In the genomic region with DNA sequence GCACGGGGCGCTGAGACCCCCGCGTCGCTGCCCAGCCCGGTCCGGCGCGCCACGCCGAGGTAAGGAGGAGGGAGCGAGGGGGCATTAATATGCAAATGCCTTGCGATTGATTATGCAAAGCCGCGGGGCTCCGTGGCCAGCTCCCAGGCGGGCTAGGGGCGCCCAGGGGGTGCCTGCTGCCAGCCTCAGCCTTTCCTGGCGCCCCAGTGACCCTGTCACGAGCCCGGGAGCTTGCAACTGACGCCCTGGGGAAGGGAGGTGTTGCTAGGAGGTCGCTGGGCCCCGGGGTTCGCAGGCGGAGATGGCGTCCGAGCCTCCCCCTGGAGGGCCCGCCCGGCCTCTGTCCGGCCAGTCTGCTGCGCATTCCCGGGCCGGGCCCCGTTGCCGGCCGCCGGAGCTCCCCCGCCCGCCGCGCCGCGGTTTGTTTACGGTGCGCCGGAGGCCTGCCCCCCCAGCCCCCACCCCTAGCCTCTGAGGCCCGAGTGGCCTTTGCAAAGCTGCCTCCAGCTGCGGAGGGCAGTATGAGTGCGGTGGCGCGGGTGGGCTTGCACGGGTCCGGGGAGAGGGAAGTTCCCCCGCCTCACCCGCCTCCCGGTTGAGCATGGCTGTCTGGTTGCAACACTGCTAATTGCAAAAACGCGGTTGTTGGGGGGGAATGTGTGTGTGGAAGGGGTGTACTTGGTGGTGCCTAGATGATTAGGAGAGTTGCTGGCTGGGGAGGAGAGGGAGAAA, we compare ENCODE assay signal across 8 cellular contexts. TPM values are rescaled to one million over a fixed set of nuclear protein-coding genes. Genes with fewer than 3 reads are reported as not detected.
DNase-seq lines count a peak whose midpoint lies in the region; ATAC-seq and TF ChIP-seq lines count a peak whose summit lies in the region.

No MANE protein-coding gene starts in this region.

- peaks cover 51% of the 10 kb centered on the region for H3K4me1 Mint-ChIP-seq in activated T-cell treated with anti-CD3 and anti-CD28 coated beads, Interleukin-2, amount 50 U/mL, for 4 hours (ENCODE audit: low read depth)
- H3K4me1 Mint-ChIP-seq in T-helper 1 cell treated with Interleukin-12 subunit alpha and Interleukin-12 subunit beta and Interleukin-4 antibody, amounts not matched to agents 30 μg/mL and 1 μg/mL, for 36 hours (ENCODE audit: low read depth): peaks cover 18% of the 10 kb centered on the region
- peaks cover 48% of the 10 kb centered on the region for H3K4me1 Mint-ChIP-seq in mesothelial cell of epicardium

- H3K36me3 ChIP-seq in effector memory CD4-positive, alpha-beta T cell (ENCODE audit: control insufficient read depth, insufficient read depth, low read length): no peaks in the 10 kb centered on the region
- H3K36me3 ChIP-seq in upper lobe of right lung: no peaks in the 10 kb centered on the region

- no peaks in the 10 kb centered on the region for H3K9me3 Mint-ChIP-seq in activated T-cell treated with anti-CD3 and anti-CD28 coated beads, Interleukin-2, amount 50 U/mL, for 4 hours
- H3K9me3 Mint-ChIP-seq in T-helper 1 cell treated with Interleukin-12 subunit alpha and Interleukin-12 subunit beta and Interleukin-4 antibody, amounts not matched to agents 30 μg/mL and 1 μg/mL, for 36 hours: no peaks in the 10 kb centered on the region
- H3K9me3 Mint-ChIP-seq in mesothelial cell of epicardium: no peaks in the 10 kb centered on the region

- peaks cover 2% of the 10 kb centered on the region for H3K27me3 Mint-ChIP-seq in activated T-cell treated with anti-CD3 and anti-CD28 coated beads, Interleukin-2, amount 50 U/mL, for 4 hours (ENCODE audit: low read depth)
- H3K27me3 Mint-ChIP-seq in T-helper 1 cell treated with Interleukin-12 subunit alpha and Interleukin-12 subunit beta and Interleukin-4 antibody, amounts not matched to agents 30 μg/mL and 1 μg/mL, for 36 hours (ENCODE audit: low read depth): peaks cover 56% of the 10 kb centered on the region
- peaks cover 4% of the 10 kb centered on the region for H3K27me3 Mint-ChIP-seq in mesothelial cell of epicardium (ENCODE audit: low read depth)

- peak overlapping the region; percentile 91 for H3K4me3 ChIP-seq in effector memory CD4-positive, alpha-beta T cell (ENCODE audit: insufficient read depth, low read depth, low read length, poor library complexity, severe bottlenecking)
- H3K4me3 ChIP-seq in upper lobe of right lung: peak overlapping the region; percentile 97

- ATAC-seq in activated T-cell treated with anti-CD3 and anti-CD28 coated beads, Interleukin-2, amount 50 U/mL, for 4 hours: peak; percentile 10 to 35
- ATAC-seq in HG03442 (IDR thresholded peaks at IDR 0.05; ENCODE audit: unreplicated experiment): peak; percentile 45
- peak; percentile 69 for ATAC-seq in upper lobe of right lung

- no peaks in the 10 kb centered on the region for H3K36me3 Mint-ChIP-seq in activated T-cell treated with anti-CD3 and anti-CD28 coated beads, Interleukin-2, amount 50 U/mL, for 4 hours (ENCODE audit: insufficient read depth)
- H3K36me3 Mint-ChIP-seq in T-helper 1 cell treated with Interleukin-12 subunit alpha and Interleukin-12 subunit beta and Interleukin-4 antibody, amounts not matched to agents 30 μg/mL and 1 μg/mL, for 36 hours (ENCODE audit: low read depth): no peaks in the 10 kb centered on the region
- H3K36me3 Mint-ChIP-seq in mesothelial cell of epicardium: no peaks in the 10 kb centered on the region

- DNase-seq in activated T-cell treated with anti-CD3 and anti-CD28 coated beads, Interleukin-2, amount 50 U/mL, for 4 hours: no peak
- no peak for DNase-seq in activated T-cell treated with anti-CD3 and anti-CD28 coated beads for 4 hours
- no peak for DNase-seq in effector memory CD4-positive, alpha-beta T cell
- peak in 1 of 2 experiments; percentile 55 for DNase-seq in mesothelial cell of epicardium (ENCODE audit: low spot score in 2 of 2, unreplicated experiment in 2 of 2)
- peak; percentile 88 for DNase-seq in upper lobe of right lung
- no peak for DNase-seq in middle frontal gyrus (ENCODE audit: extremely low spot score, low spot score)

- peak overlapping the region; percentile 75 for H3K27ac ChIP-seq in effector memory CD4-positive, alpha-beta T cell (ENCODE audit: insufficient read depth, low read length, poor library complexity, severe bottlenecking)
- H3K27ac ChIP-seq in upper lobe of right lung: peak overlapping the region; percentile 93

- intact Hi-C loops in upper lobe of right lung (cut with DNase I): no loop called here

- no peaks in the 10 kb centered on the region for H3K9me3 ChIP-seq in effector memory CD4-positive, alpha-beta T cell (ENCODE audit: control insufficient read depth, low read length)
- H3K9me3 ChIP-seq in upper lobe of right lung: no peaks in the 10 kb centered on the region

- TF ChIP-seq CTCF in mesothelial cell of epicardium (IDR thresholded peaks at IDR 0.05; ENCODE audit: unreplicated experiment): no peak
- no peak for TF ChIP-seq CTCF in upper lobe of right lung (IDR thresholded peaks at IDR 0.05)

- H3K4me1 ChIP-seq in effector memory CD4-positive, alpha-beta T cell (ENCODE audit: control insufficient read depth, insufficient read depth, low read length, poor library complexity, severe bottlenecking): peaks cover 46% of the 10 kb centered on the region
- H3K4me1 ChIP-seq in upper lobe of right lung: peaks cover 39% of the 10 kb centered on the region

- no peaks in the 10 kb centered on the region for H3K27me3 ChIP-seq in effector memory CD4-positive, alpha-beta T cell (replicated peaks; ENCODE audit: control insufficient read depth, insufficient read depth, low read length, poor library complexity, severe bottlenecking)
- no peaks in the 10 kb centered on the region for H3K27me3 ChIP-seq in upper lobe of right lung

- peak overlapping the region; percentile 85 for H3K4me3 Mint-ChIP-seq in activated T-cell treated with anti-CD3 and anti-CD28 coated beads, Interleukin-2, amount 50 U/mL, for 4 hours
- H3K4me3 Mint-ChIP-seq in T-helper 1 cell treated with Interleukin-12 subunit alpha and Interleukin-12 subunit beta and Interleukin-4 antibody, amounts not matched to agents 30 μg/mL and 1 μg/mL, for 36 hours: peak overlapping the region; percentile 69
- H3K4me3 Mint-ChIP-seq in mesothelial cell of epicardium: peak overlapping the region; percentile 83

- H3K27ac Mint-ChIP-seq in T-helper 1 cell treated with Interleukin-12 subunit alpha and Interleukin-12 subunit beta and Interleukin-4 antibody, amounts not matched to agents 30 μg/mL and 1 μg/mL, for 36 hours: no peak overlapping the region
- H3K27ac Mint-ChIP-seq in mesothelial cell of epicardium: peak overlapping the region; percentile 84

RNA-seq across cellular contexts. Expression of gene THRA, which starts 0.4 kb away (rescaled TPM):
- 10 to 100 TPM in 2 of 3 donors, 1 to 10 TPM in 1; 6.6 to 12.4 (median 10.3) TPM for total RNA-seq in activated T-cell treated with anti-CD3 and anti-CD28 coated beads, Interleukin-2, amount 50 U/mL, for 4 hours
- 42.4 to 44.3 TPM (median 43.6 TPM) in 3 replicates for total RNA-seq in mesothelial cell of epicardium
- 55.6 TPM for total RNA-seq in upper lobe of right lung

RNA-seq across cellular contexts. Expression of gene MED24, which starts 9.0 kb away (rescaled TPM):
- total RNA-seq in activated T-cell treated with anti-CD3 and anti-CD28 coated beads, Interleukin-2, amount 50 U/mL, for 4 hours: 100 to 1,000 TPM; 133 to 140 (median 134) TPM
- total RNA-seq in mesothelial cell of epicardium (125 to 131 TPM (median 130 TPM) in 3 replicates), upper lobe of right lung (81.3 TPM)

RNA-seq across cellular contexts. Expression of gene NR1D1, which starts 37.2 kb away (rescaled TPM):
- total RNA-seq in activated T-cell treated with anti-CD3 and anti-CD28 coated beads, Interleukin-2, amount 50 U/mL, for 4 hours: 10 to 100 TPM; 12.6 to 16.0 (median 13.7) TPM
- total RNA-seq in mesothelial cell of epicardium (2.4 to 2.6 TPM (median 2.6 TPM) in 3 replicates), upper lobe of right lung (24.9 TPM)

RNA-seq across cellular contexts. Expression of gene CSF3, which starts 48.0 kb away (rescaled TPM):
- not detected for total RNA-seq in activated T-cell treated with anti-CD3 and anti-CD28 coated beads, Interleukin-2, amount 50 U/mL, for 4 hours
- not detected in 3 replicates for total RNA-seq in mesothelial cell of epicardium
- 1.2 TPM for total RNA-seq in upper lobe of right lung

RNA-seq across cellular contexts. Expression of gene MSL1, which starts 58.6 kb away (rescaled TPM):
- total RNA-seq in activated T-cell treated with anti-CD3 and anti-CD28 coated beads, Interleukin-2, amount 50 U/mL, for 4 hours: 10 to 100 TPM; 63.3 to 68.5 (median 64.1) TPM
- total RNA-seq in mesothelial cell of epicardium (132 to 139 TPM (median 135 TPM) in 3 replicates), upper lobe of right lung (84.4 TPM)
